13 cellular contexts compared by ENCODE assay signal in the genomic region with DNA sequence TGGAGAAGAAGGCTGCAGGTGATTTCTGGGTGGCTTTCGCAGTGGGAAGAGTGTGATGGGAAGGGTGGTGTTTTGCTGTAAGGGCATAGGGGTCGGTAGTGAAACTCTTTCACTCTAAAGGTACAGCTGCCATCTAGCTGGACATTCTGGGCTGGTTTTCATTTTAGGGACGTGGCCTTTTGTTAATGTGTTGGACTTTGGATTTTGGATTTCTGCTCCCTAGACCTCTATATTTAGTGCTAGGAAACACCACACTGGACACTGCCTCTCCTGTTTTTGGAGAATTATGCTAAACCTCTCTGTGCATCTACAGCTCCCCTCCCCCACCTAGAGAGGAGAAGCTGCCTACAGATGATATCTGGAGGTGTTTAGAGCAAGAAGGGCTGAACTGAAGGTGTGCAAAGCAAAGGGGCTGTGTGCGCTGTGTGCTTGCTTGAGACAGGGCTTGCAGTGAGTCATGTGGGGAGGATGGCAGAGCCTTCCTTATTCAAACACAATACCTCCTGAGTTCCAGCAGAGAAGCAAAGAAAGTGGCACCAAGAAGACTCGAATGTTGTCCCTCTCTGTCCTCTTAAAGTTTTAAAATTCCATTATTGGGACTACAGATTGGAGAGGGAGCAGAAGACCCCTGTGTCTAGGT. TPM values are rescaled to one million over a fixed set of nuclear protein-coding genes. Genes with fewer than 3 reads are reported as not detected.
DNase-seq lines count a peak whose midpoint lies in the region; TF ChIP-seq lines count a peak whose summit lies in the region.
"Had no signal": no experiment of that assay in that cellular context is flagged by ENCODE, and none has a peak within 500 bp of the region (broad histone marks: within the 10 kb centered on the region; RNA-seq: fewer than 3 reads in every experiment).

No MANE protein-coding gene starts in this region.

- no peaks in the 10 kb centered on the region for H3K9me3 ChIP-seq in ascending aorta
- H3K9me3 ChIP-seq in liver (ENCODE audit: control insufficient read depth in 4 of 4, low read length in 3 of 4) = no peaks in the 10 kb centered on the region
- H3K9me3 ChIP-seq in subcutaneous abdominal adipose tissue (ENCODE audit: control insufficient read depth in 5 of 5, low read length in 5 of 5) = no peaks in the 10 kb centered on the region

- H3K27ac ChIP-seq in ascending aorta (no peak overlapping the region), liver (ENCODE audit: low read depth in 1 of 2, low read length in 2 of 2) (peak overlapping the region; percentile 74 to 90), subcutaneous abdominal adipose tissue (ENCODE audit: low read depth, low read length) (peak overlapping the region; percentile 69)

- no peaks in the 10 kb centered on the region for H3K9me3 Mint-ChIP-seq in T-helper 2 cell treated with Interferon-gamma antibody and Interleukin-4, amounts not matched to agents 5 μg/mL and 100 μg/mL, for 36 hours
- H3K9me3 Mint-ChIP-seq: natural killer cell had no signal

- H3K4me1 Mint-ChIP-seq in T-helper 2 cell treated with Interferon-gamma antibody and Interleukin-4, amounts not matched to agents 5 μg/mL and 100 μg/mL, for 36 hours (ENCODE audit: low read depth) = peaks cover 17% of the 10 kb centered on the region

- H3K4me3 ChIP-seq in ascending aorta = peak overlapping the region; percentile 50 to 66
- H3K4me3 ChIP-seq in liver (ENCODE audit: low read depth in 1 of 3, low read length in 3 of 3) = peak overlapping the region; percentile 20 to 80 (median 65)
- H3K4me3 ChIP-seq in subcutaneous abdominal adipose tissue (ENCODE audit: low read depth in 1 of 5, low read length in 5 of 5) = peak overlapping the region in 4 of 5 donors; percentile 31 to 69 (median 63)

- TF ChIP-seq CTCF in ascending aorta (IDR thresholded peaks at IDR 0.05) (no peak), liver (IDR thresholded peaks at IDR 0.05; ENCODE audit: low read depth, low read length, missing input control) (no peak)

- H3K36me3 ChIP-seq in ascending aorta (no peaks in the 10 kb centered on the region), liver (ENCODE audit: control insufficient read depth in 4 of 4, insufficient read depth in 3 of 4, low read depth in 1 of 4, low read length in 3 of 4) (no peaks in the 10 kb centered on the region), subcutaneous abdominal adipose tissue (ENCODE audit: control insufficient read depth in 5 of 5, insufficient read depth in 5 of 5, low read length in 5 of 5) (no peaks in the 10 kb centered on the region)

- TF ChIP-seq RAD21 in liver (IDR thresholded peaks at IDR 0.05) = no peak

- H3K9ac ChIP-seq in liver (ENCODE audit: low read depth in 1 of 2, low read length in 2 of 2) = no peak overlapping the region
- peak overlapping the region in 3 of 5 donors; percentile 17 to 49 (median 26) for H3K9ac ChIP-seq in subcutaneous abdominal adipose tissue (ENCODE audit: low read length in 5 of 5)

- intact Hi-C loops in ascending aorta (cut with DNase I) = no loop called here

- WGBS in liver = 26% methylated on average over 5 of the region's 5 CpGs

- no peaks in the 10 kb centered on the region for H3K36me3 Mint-ChIP-seq in T-helper 2 cell treated with Interferon-gamma antibody and Interleukin-4, amounts not matched to agents 5 μg/mL and 100 μg/mL, for 36 hours (ENCODE audit: low read depth)
- H3K36me3 Mint-ChIP-seq: natural killer cell had no signal

- DNase-seq in T-helper 2 cell treated with Interferon-gamma antibody and Interleukin-4, amounts not matched to agents 5 μg/mL and 100 μg/mL, for 36 hours (ENCODE audit: low spot score) = no peak
- no peak for DNase-seq in T-helper 2 cell
- no peak for DNase-seq in ascending aorta (ENCODE audit: low spot score in 2 of 2)
- DNase-seq in NCI-H82 treated with DMSO at 0.1 percent for 48 hours (lab: John Stamatoyannopoulos, UW; ENCODE audit: unreplicated experiment) = no peak
- no peak for DNase-seq in COLO829 (ENCODE audit: low spot score)
- DNase-seq in activated effector memory CD4-positive, alpha-beta T cell treated with anti-CD3 and anti-CD28 coated beads, Interleukin-2, amount 50 U/mL, for 16 hours = no peak
- DNase-seq: H9; IMR-90; natural killer cell; stimulated activated naive CD8-positive, alpha-beta T cell treated with anti-CD3 and anti-CD28 coated beads, Interleukin-15, Interleukin-2, amounts not matched to agents 100 U/mL and 50 U/mL, for 24 hours; T1000 had no signal

- peak overlapping the region; percentile 65 for H3K4me3 Mint-ChIP-seq in T-helper 2 cell treated with Interferon-gamma antibody and Interleukin-4, amounts not matched to agents 5 μg/mL and 100 μg/mL, for 36 hours

- H3K4me1 ChIP-seq in ascending aorta (peaks cover 0 to 3% of the 10 kb centered on the region in 2 donors), liver (ENCODE audit: control insufficient read depth in 4 of 4, insufficient read depth in 4 of 4, low read length in 3 of 4) (peaks cover 22 to 53% (median 50%) of the 10 kb centered on the region in 4 donors), subcutaneous abdominal adipose tissue (ENCODE audit: control insufficient read depth in 5 of 5, insufficient read depth in 5 of 5, low read length in 5 of 5) (peaks cover 4 to 64% (median 15%) of the 10 kb centered on the region in 5 donors)

- peak overlapping the region; percentile 45 for H3K27ac Mint-ChIP-seq in T-helper 2 cell treated with Interferon-gamma antibody and Interleukin-4, amounts not matched to agents 5 μg/mL and 100 μg/mL, for 36 hours
- H3K27ac Mint-ChIP-seq: H9 had no signal

- H3K27me3 Mint-ChIP-seq in T-helper 2 cell treated with Interferon-gamma antibody and Interleukin-4, amounts not matched to agents 5 μg/mL and 100 μg/mL, for 36 hours (ENCODE audit: low read depth) = no peaks in the 10 kb centered on the region

- H3K27me3 ChIP-seq in ascending aorta = no peaks in the 10 kb centered on the region
- no peaks in the 10 kb centered on the region for H3K27me3 ChIP-seq in liver (ENCODE audit: control insufficient read depth in 4 of 4, insufficient read depth in 4 of 4, low read length in 3 of 4)
- H3K27me3 ChIP-seq in subcutaneous abdominal adipose tissue (ENCODE audit: control insufficient read depth in 5 of 5, insufficient read depth in 4 of 5, low read length in 5 of 5) = peaks cover 0 to 21% (median 4%) of the 10 kb centered on the region in 5 donors

TF ChIP-seq in liver, 16 proteins besides CTCF, POLR2A, EP300 and RAD21:
- TF ChIP-seq FOXA1 (IDR thresholded peaks at IDR 0.05) = no peak
- TF ChIP-seq, protein P1, sequence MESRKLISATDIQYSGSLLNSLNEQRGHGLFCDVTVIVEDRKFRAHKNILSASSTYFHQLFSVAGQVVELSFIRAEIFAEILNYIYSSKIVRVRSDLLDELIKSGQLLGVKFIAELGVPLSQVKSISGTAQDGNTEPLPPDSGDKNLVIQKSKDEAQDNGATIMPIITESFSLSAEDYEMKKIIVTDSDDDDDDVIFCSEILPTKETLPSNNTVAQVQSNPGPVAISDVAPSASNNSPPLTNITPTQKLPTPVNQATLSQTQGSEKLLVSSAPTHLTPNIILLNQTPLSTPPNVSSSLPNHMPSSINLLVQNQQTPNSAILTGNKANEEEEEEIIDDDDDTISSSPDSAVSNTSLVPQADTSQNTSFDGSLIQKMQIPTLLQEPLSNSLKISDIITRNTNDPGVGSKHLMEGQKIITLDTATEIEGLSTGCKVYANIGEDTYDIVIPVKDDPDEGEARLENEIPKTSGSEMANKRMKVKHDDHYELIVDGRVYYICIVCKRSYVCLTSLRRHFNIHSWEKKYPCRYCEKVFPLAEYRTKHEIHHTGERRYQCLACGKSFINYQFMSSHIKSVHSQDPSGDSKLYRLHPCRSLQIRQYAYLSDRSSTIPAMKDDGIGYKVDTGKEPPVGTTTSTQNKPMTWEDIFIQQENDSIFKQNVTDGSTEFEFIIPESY (IDR thresholded peaks at IDR 0.05) = no peak
- TF ChIP-seq, protein P2, sequence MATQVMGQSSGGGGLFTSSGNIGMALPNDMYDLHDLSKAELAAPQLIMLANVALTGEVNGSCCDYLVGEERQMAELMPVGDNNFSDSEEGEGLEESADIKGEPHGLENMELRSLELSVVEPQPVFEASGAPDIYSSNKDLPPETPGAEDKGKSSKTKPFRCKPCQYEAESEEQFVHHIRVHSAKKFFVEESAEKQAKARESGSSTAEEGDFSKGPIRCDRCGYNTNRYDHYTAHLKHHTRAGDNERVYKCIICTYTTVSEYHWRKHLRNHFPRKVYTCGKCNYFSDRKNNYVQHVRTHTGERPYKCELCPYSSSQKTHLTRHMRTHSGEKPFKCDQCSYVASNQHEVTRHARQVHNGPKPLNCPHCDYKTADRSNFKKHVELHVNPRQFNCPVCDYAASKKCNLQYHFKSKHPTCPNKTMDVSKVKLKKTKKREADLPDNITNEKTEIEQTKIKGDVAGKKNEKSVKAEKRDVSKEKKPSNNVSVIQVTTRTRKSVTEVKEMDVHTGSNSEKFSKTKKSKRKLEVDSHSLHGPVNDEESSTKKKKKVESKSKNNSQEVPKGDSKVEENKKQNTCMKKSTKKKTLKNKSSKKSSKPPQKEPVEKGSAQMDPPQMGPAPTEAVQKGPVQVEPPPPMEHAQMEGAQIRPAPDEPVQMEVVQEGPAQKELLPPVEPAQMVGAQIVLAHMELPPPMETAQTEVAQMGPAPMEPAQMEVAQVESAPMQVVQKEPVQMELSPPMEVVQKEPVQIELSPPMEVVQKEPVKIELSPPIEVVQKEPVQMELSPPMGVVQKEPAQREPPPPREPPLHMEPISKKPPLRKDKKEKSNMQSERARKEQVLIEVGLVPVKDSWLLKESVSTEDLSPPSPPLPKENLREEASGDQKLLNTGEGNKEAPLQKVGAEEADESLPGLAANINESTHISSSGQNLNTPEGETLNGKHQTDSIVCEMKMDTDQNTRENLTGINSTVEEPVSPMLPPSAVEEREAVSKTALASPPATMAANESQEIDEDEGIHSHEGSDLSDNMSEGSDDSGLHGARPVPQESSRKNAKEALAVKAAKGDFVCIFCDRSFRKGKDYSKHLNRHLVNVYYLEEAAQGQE (IDR thresholded peaks at IDR 0.05) = no peak
- TF ChIP-seq YY1 (IDR thresholded peaks at IDR 0.05) = no peak
- no peak for TF ChIP-seq NR2F2 (IDR thresholded peaks at IDR 0.05)
- peak; percentile 46 for TF ChIP-seq HNF4G (IDR thresholded peaks at IDR 0.05)
- peak; percentile 63 for TF ChIP-seq SP1 (IDR thresholded peaks at IDR 0.05)
- TF ChIP-seq HNF4A (conservative IDR thresholded peaks at IDR 0.05) = peak; percentile 86 to 93
- no peak for TF ChIP-seq JUND (IDR thresholded peaks at IDR 0.05)
- peak; percentile 31 to 35 for TF ChIP-seq RXRA (IDR thresholded peaks at IDR 0.05)
TF ChIP-seq in liver: peak in this region for 4.

RNA-seq across cellular contexts. Expression of a gene that starts 47.9 kb away (rescaled TPM):
- total RNA-seq in ascending aorta (16.0 TPM), liver (10 to 100 TPM in 1 of 2 donors, 1 to 10 TPM in 1; 9.8 to 10.7 TPM)
- polyA plus RNA-seq in liver = 1 to 10 TPM; 1.8 to 6.9 TPM

Comparison
In these comparisons a context has a peak if more than half of its experiments do, and no peak if none do; other contexts are left out.
1. H3K27ac ChIP-seq: peak in liver (2 of 2) and subcutaneous abdominal adipose tissue (single experiment); none in ascending aorta (0 of 2).
2. H3K9ac ChIP-seq: peak in subcutaneous abdominal adipose tissue (3 of 5); none in liver (0 of 2).
3. Peak in every context shown above with its lines, with median percentiles within 50 percentile points of each other: H3K4me3 ChIP-seq.